1 cellular context compared by ENCODE assay signal in the genomic region with DNA sequence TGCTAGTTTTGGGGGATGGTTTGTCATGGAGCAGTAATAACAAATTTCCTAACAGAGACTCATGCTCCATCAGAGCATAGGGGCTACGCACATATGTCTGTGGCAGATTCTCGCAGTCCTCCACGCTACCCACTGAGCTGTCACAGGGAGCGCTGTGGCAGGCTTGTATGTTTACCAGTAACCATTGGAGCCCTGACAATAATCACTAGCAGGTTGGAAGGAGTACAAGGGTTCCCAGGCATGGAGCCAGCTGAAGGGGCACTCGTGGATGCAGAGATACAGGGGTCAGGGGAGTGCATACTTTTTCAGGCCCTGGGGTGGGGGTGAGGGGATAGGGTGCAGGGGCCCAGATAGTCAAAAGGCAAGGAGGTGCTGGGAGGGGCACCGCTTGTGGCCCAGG.
TF ChIP-seq lines count a peak whose summit lies in the region.

No MANE protein-coding gene starts in this region.

TF ChIP-seq in HepG2, 621 proteins besides CTCF, POLR2A, EP300 and RAD21:
- TF ChIP-seq NR2C2 (CRISPR knock-in tag; IDR thresholded peaks at IDR 0.05; ENCODE audit: borderline replicate concordance) (no peak), ZNF484 (CRISPR knock-in tag; IDR thresholded peaks at IDR 0.05; ENCODE audit: borderline replicate concordance, low read depth) (no peak), ZMYM4 (CRISPR knock-in tag; IDR thresholded peaks at IDR 0.05) (no peak), CHD2 (IDR thresholded peaks at IDR 0.05; ENCODE audit: low read depth, low read length) (no peak), ZNF253 (CRISPR knock-in tag; IDR thresholded peaks at IDR 0.05; ENCODE audit: borderline replicate concordance) (no peak), ZNF550 (CRISPR knock-in tag; IDR thresholded peaks at IDR 0.05; ENCODE audit: borderline replicate concordance) (no peak), ZNF343 (CRISPR knock-in tag; IDR thresholded peaks at IDR 0.05) (no peak)
- TF ChIP-seq, protein P1, sequence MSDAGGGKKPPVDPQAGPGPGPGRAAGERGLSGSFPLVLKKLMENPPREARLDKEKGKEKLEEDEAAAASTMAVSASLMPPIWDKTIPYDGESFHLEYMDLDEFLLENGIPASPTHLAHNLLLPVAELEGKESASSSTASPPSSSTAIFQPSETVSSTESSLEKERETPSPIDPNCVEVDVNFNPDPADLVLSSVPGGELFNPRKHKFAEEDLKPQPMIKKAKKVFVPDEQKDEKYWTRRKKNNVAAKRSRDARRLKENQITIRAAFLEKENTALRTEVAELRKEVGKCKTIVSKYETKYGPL (CRISPR knock-in tag; IDR thresholded peaks at IDR 0.05): no peak
- TF ChIP-seq, protein P2, sequence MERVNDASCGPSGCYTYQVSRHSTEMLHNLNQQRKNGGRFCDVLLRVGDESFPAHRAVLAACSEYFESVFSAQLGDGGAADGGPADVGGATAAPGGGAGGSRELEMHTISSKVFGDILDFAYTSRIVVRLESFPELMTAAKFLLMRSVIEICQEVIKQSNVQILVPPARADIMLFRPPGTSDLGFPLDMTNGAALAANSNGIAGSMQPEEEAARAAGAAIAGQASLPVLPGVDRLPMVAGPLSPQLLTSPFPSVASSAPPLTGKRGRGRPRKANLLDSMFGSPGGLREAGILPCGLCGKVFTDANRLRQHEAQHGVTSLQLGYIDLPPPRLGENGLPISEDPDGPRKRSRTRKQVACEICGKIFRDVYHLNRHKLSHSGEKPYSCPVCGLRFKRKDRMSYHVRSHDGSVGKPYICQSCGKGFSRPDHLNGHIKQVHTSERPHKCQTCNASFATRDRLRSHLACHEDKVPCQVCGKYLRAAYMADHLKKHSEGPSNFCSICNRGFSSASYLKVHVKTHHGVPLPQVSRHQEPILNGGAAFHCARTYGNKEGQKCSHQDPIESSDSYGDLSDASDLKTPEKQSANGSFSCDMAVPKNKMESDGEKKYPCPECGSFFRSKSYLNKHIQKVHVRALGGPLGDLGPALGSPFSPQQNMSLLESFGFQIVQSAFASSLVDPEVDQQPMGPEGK (CRISPR knock-in tag; IDR thresholded peaks at IDR 0.05): no peak
